Comparison of ENCODE assay signal across 1 cellular context in the genomic region with DNA sequence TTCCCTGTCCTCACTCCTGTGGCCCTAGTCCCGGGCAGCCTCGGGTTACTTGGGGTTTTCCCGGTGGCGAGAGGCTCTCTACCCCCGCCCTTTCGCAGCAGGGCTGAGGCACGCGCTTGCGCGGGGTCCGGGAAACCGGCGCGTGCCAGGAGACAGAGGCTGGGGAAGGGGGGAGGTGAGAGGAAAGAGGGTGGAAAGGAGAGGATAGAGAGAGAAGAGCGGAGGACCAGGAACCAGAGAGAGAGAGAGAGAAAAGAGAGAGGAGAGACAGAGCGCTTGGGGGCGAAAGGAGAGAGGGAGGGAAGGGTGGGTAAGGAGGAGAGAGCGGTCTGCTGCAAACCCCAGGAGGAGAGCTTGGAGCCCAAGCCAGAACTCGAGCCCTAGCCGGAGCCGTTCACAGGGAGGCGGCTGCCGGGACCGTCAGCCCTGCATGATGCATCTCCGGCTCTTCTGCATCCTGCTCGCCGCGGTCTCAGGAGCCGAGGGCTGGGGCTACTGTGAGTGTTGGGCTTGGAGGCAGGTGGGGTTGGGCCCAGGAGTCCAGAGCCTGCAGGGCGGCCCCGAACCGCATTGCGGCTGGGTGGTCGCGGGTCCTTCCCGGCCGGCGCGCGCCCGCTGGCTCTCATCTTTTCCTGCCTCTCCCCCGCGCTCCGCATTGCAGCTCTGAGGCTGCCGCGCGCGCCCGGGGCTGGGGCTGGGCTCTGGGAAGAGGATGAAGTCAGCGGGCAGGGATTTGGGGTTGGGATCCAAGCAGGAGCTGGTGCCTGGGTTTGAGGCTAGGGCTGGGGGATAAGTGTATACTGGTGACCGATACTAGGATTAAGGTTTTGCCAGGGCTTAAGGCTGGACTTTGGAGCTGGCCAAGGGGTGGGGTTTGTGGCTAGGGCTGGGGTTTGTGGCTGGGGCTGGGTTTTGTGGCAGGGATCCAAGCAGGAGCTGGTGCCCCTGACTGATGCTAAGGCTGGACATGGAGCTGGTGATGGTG.
A peak's percentile ranks its signal among the peaks of the same experiment; 100 is the strongest.
TF ChIP-seq lines count a peak whose summit lies in the region.

CNTNAP1 (plus strand) TSS at position 132 of the 985 bp plus-strand sequence; CDS start at position 431, 299 bp downstream.

TF ChIP-seq in HepG2, 621 proteins besides CTCF, POLR2A, EP300 and RAD21 (continued from another document and continues in another):
- TF ChIP-seq, protein P1, sequence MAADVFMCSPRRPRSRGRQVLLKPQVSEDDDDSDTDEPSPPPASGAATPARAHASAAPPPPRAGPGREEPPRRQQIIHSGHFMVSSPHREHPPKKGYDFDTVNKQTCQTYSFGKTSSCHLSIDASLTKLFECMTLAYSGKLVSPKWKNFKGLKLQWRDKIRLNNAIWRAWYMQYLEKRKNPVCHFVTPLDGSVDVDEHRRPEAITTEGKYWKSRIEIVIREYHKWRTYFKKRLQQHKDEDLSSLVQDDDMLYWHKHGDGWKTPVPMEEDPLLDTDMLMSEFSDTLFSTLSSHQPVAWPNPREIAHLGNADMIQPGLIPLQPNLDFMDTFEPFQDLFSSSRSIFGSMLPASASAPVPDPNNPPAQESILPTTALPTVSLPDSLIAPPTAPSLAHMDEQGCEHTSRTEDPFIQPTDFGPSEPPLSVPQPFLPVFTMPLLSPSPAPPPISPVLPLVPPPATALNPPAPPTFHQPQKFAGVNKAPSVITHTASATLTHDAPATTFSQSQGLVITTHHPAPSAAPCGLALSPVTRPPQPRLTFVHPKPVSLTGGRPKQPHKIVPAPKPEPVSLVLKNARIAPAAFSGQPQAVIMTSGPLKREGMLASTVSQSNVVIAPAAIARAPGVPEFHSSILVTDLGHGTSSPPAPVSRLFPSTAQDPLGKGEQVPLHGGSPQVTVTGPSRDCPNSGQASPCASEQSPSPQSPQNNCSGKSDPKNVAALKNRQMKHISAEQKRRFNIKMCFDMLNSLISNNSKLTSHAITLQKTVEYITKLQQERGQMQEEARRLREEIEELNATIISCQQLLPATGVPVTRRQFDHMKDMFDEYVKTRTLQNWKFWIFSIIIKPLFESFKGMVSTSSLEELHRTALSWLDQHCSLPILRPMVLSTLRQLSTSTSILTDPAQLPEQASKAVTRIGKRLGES (CRISPR knock-in tag; IDR thresholded peaks at IDR 0.05; ENCODE audit: borderline replicate concordance): no peak
- TF ChIP-seq BRD4 (CRISPR knock-in tag; IDR thresholded peaks at IDR 0.05): no peak
- TF ChIP-seq ZHX1 (CRISPR knock-in tag; IDR thresholded peaks at IDR 0.05; ENCODE audit: low read depth): peak; percentile 78; the same call in 1 of the 2 replicates
- TF ChIP-seq CBX2 (IDR thresholded peaks at IDR 0.05; ENCODE audit: low read depth, low read length): no peak
- TF ChIP-seq CBX2 (CRISPR knock-in tag; IDR thresholded peaks at IDR 0.05; ENCODE audit: low read depth): no peak
- peak; percentile 76; the same call in 1 of the 2 replicates for TF ChIP-seq CAMTA2 (CRISPR knock-in tag; IDR thresholded peaks at IDR 0.05; ENCODE audit: borderline replicate concordance)
- TF ChIP-seq ETV5 (CRISPR knock-in tag; IDR thresholded peaks at IDR 0.05; ENCODE audit: borderline replicate concordance): no peak
- no peak for TF ChIP-seq PAF1 (CRISPR knock-in tag; IDR thresholded peaks at IDR 0.05)
- TF ChIP-seq ZNF609 (CRISPR knock-in tag; IDR thresholded peaks at IDR 0.05; ENCODE audit: borderline replicate concordance): no peak
- TF ChIP-seq TEAD3 (CRISPR knock-in tag; optimal IDR thresholded peaks at IDR 0.05; ENCODE audit: borderline replicate concordance): peak; percentile 57
- TF ChIP-seq MAF1 (CRISPR knock-in tag; IDR thresholded peaks at IDR 0.05; ENCODE audit: borderline replicate concordance): no peak
- 0 out of 2 replicates have a peak, but pooled peaks have one; percentile 27 for TF ChIP-seq ZNF224 (CRISPR knock-in tag; IDR thresholded peaks at IDR 0.05)
- TF ChIP-seq MED1 (CRISPR knock-in tag; IDR thresholded peaks at IDR 0.05): peak; percentile 39; the same call in 1 of the 2 replicates
- no peak for TF ChIP-seq MEIS1 (CRISPR knock-in tag; IDR thresholded peaks at IDR 0.05; ENCODE audit: borderline replicate concordance)
- no peak for TF ChIP-seq HMG20A (CRISPR knock-in tag; IDR thresholded peaks at IDR 0.05; ENCODE audit: borderline replicate concordance)
- TF ChIP-seq ZNF652 (CRISPR knock-in tag; IDR thresholded peaks at IDR 0.05; ENCODE audit: borderline replicate concordance, low read depth): peak; percentile 36
- no peak for TF ChIP-seq ZNF839 (CRISPR knock-in tag; IDR thresholded peaks at IDR 0.05; ENCODE audit: borderline replicate concordance)
- TF ChIP-seq ZNF17 (CRISPR knock-in tag; IDR thresholded peaks at IDR 0.05): no peak
- TF ChIP-seq ZNF891 (CRISPR knock-in tag; IDR thresholded peaks at IDR 0.05): peak; percentile 79
- no peak for TF ChIP-seq PBX3 (CRISPR knock-in tag; IDR thresholded peaks at IDR 0.05; ENCODE audit: borderline replicate concordance)
- no peak for TF ChIP-seq PHF5A (CRISPR knock-in tag; IDR thresholded peaks at IDR 0.05; ENCODE audit: low read depth, unreplicated experiment)
- TF ChIP-seq, protein P2, sequence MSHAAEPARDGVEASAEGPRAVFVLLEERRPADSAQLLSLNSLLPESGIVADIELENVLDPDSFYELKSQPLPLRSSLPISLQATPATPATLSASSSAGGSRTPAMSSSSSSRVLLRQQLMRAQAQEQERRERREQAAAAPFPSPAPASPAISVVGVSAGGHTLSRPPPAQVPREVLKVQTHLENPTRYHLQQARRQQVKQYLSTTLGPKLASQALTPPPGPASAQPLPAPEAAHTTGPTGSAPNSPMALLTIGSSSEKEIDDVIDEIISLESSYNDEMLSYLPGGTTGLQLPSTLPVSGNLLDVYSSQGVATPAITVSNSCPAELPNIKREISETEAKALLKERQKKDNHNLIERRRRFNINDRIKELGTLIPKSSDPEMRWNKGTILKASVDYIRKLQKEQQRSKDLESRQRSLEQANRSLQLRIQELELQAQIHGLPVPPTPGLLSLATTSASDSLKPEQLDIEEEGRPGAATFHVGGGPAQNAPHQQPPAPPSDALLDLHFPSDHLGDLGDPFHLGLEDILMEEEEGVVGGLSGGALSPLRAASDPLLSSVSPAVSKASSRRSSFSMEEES (CRISPR knock-in tag; IDR thresholded peaks at IDR 0.05): peak; percentile 72
- peak; percentile 79; the same call in 1 of the 2 replicates for TF ChIP-seq IRX3 (CRISPR knock-in tag; IDR thresholded peaks at IDR 0.05; ENCODE audit: borderline replicate concordance, low read depth)
- peak; percentile 87 for TF ChIP-seq GLI4 (CRISPR knock-in tag; IDR thresholded peaks at IDR 0.05; ENCODE audit: borderline replicate concordance)
- peak; percentile 42; the same call in 1 of the 2 replicates for TF ChIP-seq HDAC2 (CRISPR knock-in tag; IDR thresholded peaks at IDR 0.05)
- TF ChIP-seq, protein P3, sequence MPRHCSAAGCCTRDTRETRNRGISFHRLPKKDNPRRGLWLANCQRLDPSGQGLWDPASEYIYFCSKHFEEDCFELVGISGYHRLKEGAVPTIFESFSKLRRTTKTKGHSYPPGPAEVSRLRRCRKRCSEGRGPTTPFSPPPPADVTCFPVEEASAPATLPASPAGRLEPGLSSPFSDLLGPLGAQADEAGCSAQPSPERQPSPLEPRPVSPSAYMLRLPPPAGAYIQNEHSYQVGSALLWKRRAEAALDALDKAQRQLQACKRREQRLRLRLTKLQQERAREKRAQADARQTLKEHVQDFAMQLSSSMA (CRISPR knock-in tag; IDR thresholded peaks at IDR 0.05): no peak
- TF ChIP-seq ZFP91 (CRISPR knock-in tag; IDR thresholded peaks at IDR 0.05; ENCODE audit: borderline replicate concordance): peak; percentile 91
- TF ChIP-seq ATF1 (CRISPR knock-in tag; IDR thresholded peaks at IDR 0.05): no peak
- TF ChIP-seq MXI1 (IDR thresholded peaks at IDR 0.05; ENCODE audit: borderline replicate concordance, low read depth, low read length): no peak
- TF ChIP-seq DR1 (CRISPR knock-in tag; IDR thresholded peaks at IDR 0.05): peak; percentile 29; the same call in 1 of the 2 replicates
- TF ChIP-seq ZNF18 (CRISPR knock-in tag; IDR thresholded peaks at IDR 0.05; ENCODE audit: insufficient replicate concordance): peak; percentile 70
